9 cellular contexts compared by ENCODE assay signal in the genomic region with DNA sequence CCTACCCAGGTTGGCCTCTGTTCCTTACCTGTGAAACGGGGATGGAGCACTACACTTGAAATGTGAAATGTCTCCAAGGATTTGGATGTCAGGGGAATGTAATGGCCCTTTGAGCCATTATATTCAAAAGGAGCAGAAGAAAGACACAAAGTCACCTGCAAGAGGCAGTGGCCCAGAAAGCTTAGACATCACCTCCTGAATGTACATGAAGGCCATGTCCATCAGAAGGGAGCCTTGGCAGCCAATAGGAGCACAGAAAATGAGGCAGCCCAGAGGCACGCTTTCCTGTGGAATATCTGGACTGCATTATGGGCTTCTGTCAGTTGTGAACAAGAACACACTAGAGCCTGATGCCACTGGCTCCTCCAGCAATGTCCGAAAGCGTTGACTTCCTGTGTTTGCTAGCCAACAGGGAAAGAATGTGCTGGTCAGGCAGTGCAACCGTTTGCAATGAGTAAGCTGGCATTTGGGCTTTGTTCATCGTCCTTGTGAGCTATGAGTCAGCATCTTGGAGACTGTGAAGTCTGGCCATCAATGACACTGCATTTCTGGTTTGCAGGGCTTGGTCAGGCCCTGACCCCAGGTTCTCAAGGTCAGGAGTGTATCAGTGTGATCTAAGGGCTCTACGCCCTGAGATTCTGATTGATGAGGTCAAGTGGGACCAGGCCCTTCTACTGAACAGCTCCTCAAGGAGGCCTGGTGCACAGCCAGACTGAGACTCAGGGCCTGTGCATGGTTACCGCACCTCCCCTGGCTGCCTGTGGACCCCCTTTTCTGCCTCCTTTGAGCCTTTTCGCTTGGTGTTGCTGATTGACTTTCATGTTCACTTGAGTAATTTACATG.
DNase-seq lines count a peak whose midpoint lies in the region; ATAC-seq and TF ChIP-seq lines count a peak whose summit lies in the region.
"Had no signal": no experiment of that assay in that cellular context is flagged by ENCODE, and none has a peak within 500 bp of the region (broad histone marks: within the 10 kb centered on the region; RNA-seq: fewer than 3 reads in every experiment).

No MANE protein-coding gene starts in this region.

- intact Hi-C loops in PC-9 (cut with micrococcal nuclease; ENCODE audit: unreplicated experiment) = loop anchor here (2.0 kb wide), 1 partner anchor 47 kb away; no protein-coding TSS in a partner anchor

- 0 out of 2 replicates have a peak overlapping the region, but pooled peaks have one; percentile 7 for H3K4me3 ChIP-seq in PC-9
- no peak overlapping the region for H3K4me3 ChIP-seq in fibroblast of lung (replicated peaks in 1 of 4; ENCODE audit: control extremely low read depth in 1 of 4, insufficient read depth in 1 of 4, low read depth in 3 of 4, low read length in 4 of 4)

- H3K36me3 ChIP-seq in PC-9 (ENCODE audit: low read depth) (no peaks in the 10 kb centered on the region), fibroblast of lung (ENCODE audit: control insufficient read depth, insufficient read depth, low read length) (no peaks in the 10 kb centered on the region)

- DNase-seq in COLO829 (ENCODE audit: low spot score) (peak; percentile 93), PC-9 (peak; percentile 76 to 96), fibroblast of lung (ENCODE audit: low read depth in 2 of 2) (peak; percentile 97 to 99), omental fat pad (ENCODE audit: low spot score) (peak; percentile 29), NCI-H1092 treated with DMSO at 0.1 percent for 48 hours (lab: John Stamatoyannopoulos, UW) (no peak), HEK293T (ENCODE audit: extremely low spot score) (no peak)
- no peak for DNase-seq in activated naive CD4-positive, alpha-beta T cell treated with anti-CD3 and anti-CD28 coated beads, Interleukin-2, amount 50 U/mL, for 72 hours (ENCODE audit: low spot score in 2 of 2)

- no peaks in the 10 kb centered on the region for H3K79me2 ChIP-seq in PC-9 (ENCODE audit: low read depth)
- H3K79me2 ChIP-seq in fibroblast of lung (ENCODE audit: control insufficient read depth, insufficient read depth, low read length) = no peaks in the 10 kb centered on the region

- no peaks in the 10 kb centered on the region for H3K27me3 ChIP-seq in PC-9 (ENCODE audit: insufficient read depth, low read depth)
- no peaks in the 10 kb centered on the region for H3K27me3 ChIP-seq in fibroblast of lung (ENCODE audit: control insufficient read depth, insufficient read depth, low read length)

- H3K9me2 ChIP-seq in PC-9 (ENCODE audit: insufficient read depth) = no peaks in the 10 kb centered on the region

- H3K4me2 ChIP-seq in PC-9 (peak overlapping the region; percentile 54), fibroblast of lung (ENCODE audit: extremely low read depth, insufficient read depth, low read length) (no peak overlapping the region)

- TF ChIP-seq CTCF in PC-9 (conservative IDR thresholded peaks at IDR 0.05) = no peak
- no peak for TF ChIP-seq CTCF in fibroblast of lung (conservative IDR thresholded peaks at IDR 0.05 in 1 of 2, IDR thresholded peaks at IDR 0.05 in 1 of 2; ENCODE audit: low read depth in 1 of 2, low read length in 2 of 2)
- TF ChIP-seq CTCF in omental fat pad (IDR thresholded peaks at IDR 0.05) = no peak

- H3F3A ChIP-seq in PC-9 (ENCODE audit: insufficient read depth, low read depth) = peaks cover 12% of the 10 kb centered on the region; the same call in 1 of the 2 replicates

- CTCF ChIA-PET in PC-9 (lab: Charles Lee) = interaction anchor here (0.6 kb wide), 1 partner anchor 254 kb away, joined by 3 read pairs; no protein-coding TSS in a partner anchor
- CTCF ChIA-PET in HEK293T (lab: Yijun Ruan, JAX) = no interaction called here

- TSS peak; percentile 93 for BruUV-seq in PC-9 (replicated peaks; lab: Mats Ljungman, UMichigan)

- H4K20me1 ChIP-seq in PC-9 (ENCODE audit: insufficient read depth) = no peaks in the 10 kb centered on the region
- H4K20me1 ChIP-seq in fibroblast of lung (ENCODE audit: control insufficient read depth, extremely low read depth, insufficient read depth, low read length) = no peaks in the 10 kb centered on the region

- H2AFZ ChIP-seq in PC-9 (peak overlapping the region; percentile 67), fibroblast of lung (ENCODE audit: low read length) (no peak overlapping the region)

- ATAC-seq in omental fat pad (ENCODE audit: low FRiP score) = peak; percentile 88
- ATAC-seq in HG02623 (IDR thresholded peaks at IDR 0.05; ENCODE audit: unreplicated experiment) = no peak
- ATAC-seq in activated naive CD4-positive, alpha-beta T cell treated with anti-CD3 and anti-CD28 coated beads, Interleukin-2, amount 50 U/mL, for 72 hours = no peak

- POLR2A ChIA-PET in PC-9 (lab: Charles Lee; ENCODE audit: unreplicated experiment) (no interaction called here), HEK293T (lab: Yijun Ruan, JAX) (no interaction called here)

- H3K9me3 ChIP-seq in PC-9 (ENCODE audit: insufficient read depth, low read depth) (no peaks in the 10 kb centered on the region; the same call in 1 of the 2 replicates), fibroblast of lung (ENCODE audit: control insufficient read depth, insufficient read depth, low read depth, low read length) (no peaks in the 10 kb centered on the region)

- peak overlapping the region in 1 of 2 donors; percentile 61 for H3K27ac Mint-ChIP-seq in activated naive CD4-positive, alpha-beta T cell treated with anti-CD3 and anti-CD28 coated beads, Interleukin-2, amount 50 U/mL, for 72 hours

- no peaks in the 10 kb centered on the region for H3K9me3 Mint-ChIP-seq in activated naive CD4-positive, alpha-beta T cell treated with anti-CD3 and anti-CD28 coated beads, Interleukin-2, amount 50 U/mL, for 72 hours

- no peaks in the 10 kb centered on the region for H3K36me3 Mint-ChIP-seq in activated naive CD4-positive, alpha-beta T cell treated with anti-CD3 and anti-CD28 coated beads, Interleukin-2, amount 50 U/mL, for 72 hours

- peaks cover 17% of the 10 kb centered on the region for H3K4me1 ChIP-seq in PC-9 (replicated peaks; ENCODE audit: insufficient read depth)
- peaks cover 16% of the 10 kb centered on the region for H3K4me1 ChIP-seq in fibroblast of lung (ENCODE audit: control insufficient read depth, extremely low read depth, insufficient read depth, low read length)

- peak overlapping the region; percentile 27 for H3K9ac ChIP-seq in fibroblast of lung (ENCODE audit: insufficient read depth, low read length)

- H3K27ac ChIP-seq in PC-9 (peak overlapping the region; percentile 92), fibroblast of lung (ENCODE audit: insufficient read depth, low read length) (peak overlapping the region; percentile 98)
- H3K27ac ChIP-seq: VCaP had no signal

TF ChIP-seq in HEK293T, 16 proteins besides CTCF, POLR2A, EP300 and RAD21:
- TF ChIP-seq FOXA1 (IDR thresholded peaks at IDR 0.05) = no peak
- no peak for TF ChIP-seq L3MBTL2 (conservative IDR thresholded peaks at IDR 0.05)
- TF ChIP-seq FOXM1 (IDR thresholded peaks at IDR 0.05; ENCODE audit: borderline replicate concordance) = no peak
- no peak for TF ChIP-seq ARNT (IDR thresholded peaks at IDR 0.05)
- TF ChIP-seq CTBP1 (IDR thresholded peaks at IDR 0.05; ENCODE audit: borderline replicate concordance) = no peak
- no peak for TF ChIP-seq SP1 (IDR thresholded peaks at IDR 0.05)
- TF ChIP-seq FOXK2 (IDR thresholded peaks at IDR 0.05) = no peak
- no peak for TF ChIP-seq BHLHE40 (IDR thresholded peaks at IDR 0.05; ENCODE audit: borderline replicate concordance)
- TF ChIP-seq HDGF (IDR thresholded peaks at IDR 0.05; ENCODE audit: borderline replicate concordance) = no peak
- no peak for TF ChIP-seq ZNF384 (IDR thresholded peaks at IDR 0.05)
- no peak for TF ChIP-seq TARDBP (IDR thresholded peaks at IDR 0.05)
- TF ChIP-seq NFRKB (IDR thresholded peaks at IDR 0.05) = no peak
- no peak for TF ChIP-seq ELF4 (IDR thresholded peaks at IDR 0.05)
- TF ChIP-seq SUZ12 (IDR thresholded peaks at IDR 0.05) = no peak
- TF ChIP-seq, protein P1, sequence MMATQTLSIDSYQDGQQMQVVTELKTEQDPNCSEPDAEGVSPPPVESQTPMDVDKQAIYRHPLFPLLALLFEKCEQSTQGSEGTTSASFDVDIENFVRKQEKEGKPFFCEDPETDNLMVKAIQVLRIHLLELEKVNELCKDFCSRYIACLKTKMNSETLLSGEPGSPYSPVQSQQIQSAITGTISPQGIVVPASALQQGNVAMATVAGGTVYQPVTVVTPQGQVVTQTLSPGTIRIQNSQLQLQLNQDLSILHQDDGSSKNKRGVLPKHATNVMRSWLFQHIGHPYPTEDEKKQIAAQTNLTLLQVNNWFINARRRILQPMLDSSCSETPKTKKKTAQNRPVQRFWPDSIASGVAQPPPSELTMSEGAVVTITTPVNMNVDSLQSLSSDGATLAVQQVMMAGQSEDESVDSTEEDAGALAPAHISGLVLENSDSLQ (IDR thresholded peaks at IDR 0.05) = no peak
- no peak for TF ChIP-seq LEF1 (IDR thresholded peaks at IDR 0.05; ENCODE audit: borderline replicate concordance)
TF ChIP-seq in HEK293T: peak in this region for 0.

Comparison
In these comparisons a context has a peak if more than half of its experiments do, and no peak if none do; other contexts are left out.
1. DNase-seq: peak in COLO829 (single experiment), PC-9 (2 of 2), fibroblast of lung (2 of 2) and omental fat pad (single experiment); none in NCI-H1092 treated with DMSO at 0.1 percent for 48 hours (single experiment), HEK293T (single experiment) and activated naive CD4-positive, alpha-beta T cell treated with anti-CD3 and anti-CD28 coated beads, Interleukin-2, amount 50 U/mL, for 72 hours (0 of 2).